17 cellular contexts compared by ENCODE assay signal in genomic region chrX:1099146-1099770, GRCh38.
A peak's percentile ranks its signal among the peaks of the same experiment; 100 is the strongest.
DNase-seq lines count a peak whose midpoint lies in the region; ATAC-seq, FAIRE-seq and TF ChIP-seq lines count a peak whose summit lies in the region.
"Had no signal": no experiment of that assay in that cellular context is flagged by ENCODE, and none has a peak within 500 bp of the region (broad histone marks: within the 10 kb centered on the region; RNA-seq: fewer than 3 reads in every experiment).

No MANE protein-coding gene starts in this region.

- ATAC-seq in GM23338 (no peak), HG03095 (IDR thresholded peaks at IDR 0.05; ENCODE audit: unreplicated experiment) (no peak)

- no peaks in the 10 kb centered on the region for H3K4me1 Mint-ChIP-seq in GM23338
- H3K4me1 Mint-ChIP-seq: CD14-positive monocyte had no signal

- no peaks in the 10 kb centered on the region for H3K79me2 ChIP-seq in GM23338 (replicated peaks; ENCODE audit: insufficient read depth)

- H3K36me3 Mint-ChIP-seq in GM23338 (ENCODE audit: low read depth), result peaks cover 33% of the 10 kb centered on the region
- H3K36me3 Mint-ChIP-seq: CD14-positive monocyte had no signal

- 84% methylated on average over 9 of the region's 9 CpGs for WGBS in sigmoid colon, 2 donors

- H2AFZ ChIP-seq in GM23338, result peak overlapping the region; percentile 52; the same call in 1 of the 2 replicates

- H3K27ac ChIP-seq in GM23338 (ENCODE audit: low read depth) (no peak overlapping the region), sigmoid colon (no peak overlapping the region)
- H3K27ac ChIP-seq: BLaER1, HL-60 had no signal

- intact Hi-C loops in sigmoid colon (cut with DNase I), result no loop called here

- H3F3A ChIP-seq in GM23338 (replicated peaks; ENCODE audit: low read depth), result no peaks in the 10 kb centered on the region

- H3K36me3 ChIP-seq in GM23338 (ENCODE audit: insufficient read depth) (no peaks in the 10 kb centered on the region), bronchial epithelial cell (ENCODE audit: control insufficient read depth, insufficient read depth, low read length) (no peaks in the 10 kb centered on the region), iPS-15b (ENCODE audit: control insufficient read depth, insufficient read depth, low read length) (no peaks in the 10 kb centered on the region), sigmoid colon (no peaks in the 10 kb centered on the region)
- H3K36me3 ChIP-seq: BLaER1 had no signal

- no peaks in the 10 kb centered on the region for H3K9me3 ChIP-seq in iPS-15b (ENCODE audit: control insufficient read depth, insufficient read depth, low read length)
- H3K9me3 ChIP-seq in sigmoid colon, result peaks cover 4 to 12% (median 10%) of the 10 kb centered on the region in 4 donors

- H3K9ac ChIP-seq in iPS-15b (ENCODE audit: low read depth, low read length), result peak overlapping the region; percentile 60
- H3K9ac ChIP-seq: BLaER1 had no signal

- no peak overlapping the region for H3K4me3 ChIP-seq in GM23338
- H3K4me3 ChIP-seq in bronchial epithelial cell (ENCODE audit: low read depth, low read length), result no peak overlapping the region
- H3K4me3 ChIP-seq in iPS-15b (ENCODE audit: low read depth, low read length), result no peak overlapping the region
- H3K4me3 ChIP-seq in sigmoid colon, result no peak overlapping the region
- H3K4me3 ChIP-seq: BLaER1 had no signal

- H3K9me3 Mint-ChIP-seq in GM23338, result peaks cover 19% of the 10 kb centered on the region

- H3K27me3 Mint-ChIP-seq in GM23338 (ENCODE audit: insufficient read depth, low read depth, poor library complexity), result peaks cover 5% of the 10 kb centered on the region

- no peaks in the 10 kb centered on the region for H3K27me3 ChIP-seq in GM23338 (ENCODE audit: insufficient read depth)
- H3K27me3 ChIP-seq in bronchial epithelial cell (ENCODE audit: control insufficient read depth, insufficient read depth, low read length), result no peaks in the 10 kb centered on the region
- no peaks in the 10 kb centered on the region for H3K27me3 ChIP-seq in iPS-15b (ENCODE audit: control insufficient read depth, insufficient read depth, low read length)
- peaks cover 0 to 19% (median 5%) of the 10 kb centered on the region in 3 donors for H3K27me3 ChIP-seq in sigmoid colon

- TF ChIP-seq EP300 in sigmoid colon (IDR thresholded peaks at IDR 0.05), result no peak

- 0 out of 2 replicates have a peak, but pooled peaks cover 2% of the 10 kb centered on the region for H3K9me2 ChIP-seq in GM23338 (ENCODE audit: insufficient read depth)

- TF ChIP-seq POLR2A in sigmoid colon (IDR thresholded peaks at IDR 0.05), result no peak

- H3K27ac Mint-ChIP-seq in GM23338, result no peak overlapping the region
- H3K27ac Mint-ChIP-seq: CD14-positive monocyte had no signal

- FAIRE-seq in bronchial epithelial cell (lab: Jason Lieb, UNC), result peak; percentile 36
- FAIRE-seq: G401.6, GM12892, GM18507 had no signal

- no peak for TF ChIP-seq CTCF in GM23338 (conservative IDR thresholded peaks at IDR 0.05; ENCODE audit: low read depth in 2 of 2)
- no peak for TF ChIP-seq CTCF in bronchial epithelial cell (IDR thresholded peaks at IDR 0.05; ENCODE audit: insufficient read depth, low read length, severe bottlenecking)
- TF ChIP-seq CTCF in sigmoid colon (IDR thresholded peaks at IDR 0.05), result no peak

- H4K20me1 ChIP-seq in GM23338 (replicated peaks; ENCODE audit: insufficient read depth), result no peaks in the 10 kb centered on the region
- H4K20me1 ChIP-seq: BLaER1 had no signal

- H3K4me1 ChIP-seq in GM23338 (ENCODE audit: insufficient read depth) (no peaks in the 10 kb centered on the region), iPS-15b (ENCODE audit: control insufficient read depth, insufficient read depth, low read length) (no peaks in the 10 kb centered on the region), sigmoid colon (no peaks in the 10 kb centered on the region)
- H3K4me1 ChIP-seq: BLaER1 had no signal

- H3K4me2 ChIP-seq in GM23338, result no peak overlapping the region
- H3K4me2 ChIP-seq: BLaER1 had no signal

- no peak overlapping the region for H3K4me3 Mint-ChIP-seq in GM23338
- H3K4me3 Mint-ChIP-seq: CD14-positive monocyte; CD4-positive, alpha-beta memory T cell had no signal

- no peak for DNase-seq in GM23338 (ENCODE audit: low spot score)
- DNase-seq in bronchial epithelial cell (ENCODE audit: low read depth), result no peak
- peak; percentile 36 for DNase-seq in sigmoid colon
- DNase-seq in D341Med (ENCODE audit: low spot score), result no peak
- no peak for DNase-seq in NCI-H1694 treated with DMSO at 0.1 percent for 48 hours (lab: John Stamatoyannopoulos, UW)
- DNase-seq: 8988T; CD4-positive, alpha-beta memory T cell; DMS53; HCEC 1CT had no signal

TF ChIP-seq in GM23338, 12 proteins besides CTCF, POLR2A, EP300 and RAD21 (continues in another document):
- TF ChIP-seq, protein P1, sequence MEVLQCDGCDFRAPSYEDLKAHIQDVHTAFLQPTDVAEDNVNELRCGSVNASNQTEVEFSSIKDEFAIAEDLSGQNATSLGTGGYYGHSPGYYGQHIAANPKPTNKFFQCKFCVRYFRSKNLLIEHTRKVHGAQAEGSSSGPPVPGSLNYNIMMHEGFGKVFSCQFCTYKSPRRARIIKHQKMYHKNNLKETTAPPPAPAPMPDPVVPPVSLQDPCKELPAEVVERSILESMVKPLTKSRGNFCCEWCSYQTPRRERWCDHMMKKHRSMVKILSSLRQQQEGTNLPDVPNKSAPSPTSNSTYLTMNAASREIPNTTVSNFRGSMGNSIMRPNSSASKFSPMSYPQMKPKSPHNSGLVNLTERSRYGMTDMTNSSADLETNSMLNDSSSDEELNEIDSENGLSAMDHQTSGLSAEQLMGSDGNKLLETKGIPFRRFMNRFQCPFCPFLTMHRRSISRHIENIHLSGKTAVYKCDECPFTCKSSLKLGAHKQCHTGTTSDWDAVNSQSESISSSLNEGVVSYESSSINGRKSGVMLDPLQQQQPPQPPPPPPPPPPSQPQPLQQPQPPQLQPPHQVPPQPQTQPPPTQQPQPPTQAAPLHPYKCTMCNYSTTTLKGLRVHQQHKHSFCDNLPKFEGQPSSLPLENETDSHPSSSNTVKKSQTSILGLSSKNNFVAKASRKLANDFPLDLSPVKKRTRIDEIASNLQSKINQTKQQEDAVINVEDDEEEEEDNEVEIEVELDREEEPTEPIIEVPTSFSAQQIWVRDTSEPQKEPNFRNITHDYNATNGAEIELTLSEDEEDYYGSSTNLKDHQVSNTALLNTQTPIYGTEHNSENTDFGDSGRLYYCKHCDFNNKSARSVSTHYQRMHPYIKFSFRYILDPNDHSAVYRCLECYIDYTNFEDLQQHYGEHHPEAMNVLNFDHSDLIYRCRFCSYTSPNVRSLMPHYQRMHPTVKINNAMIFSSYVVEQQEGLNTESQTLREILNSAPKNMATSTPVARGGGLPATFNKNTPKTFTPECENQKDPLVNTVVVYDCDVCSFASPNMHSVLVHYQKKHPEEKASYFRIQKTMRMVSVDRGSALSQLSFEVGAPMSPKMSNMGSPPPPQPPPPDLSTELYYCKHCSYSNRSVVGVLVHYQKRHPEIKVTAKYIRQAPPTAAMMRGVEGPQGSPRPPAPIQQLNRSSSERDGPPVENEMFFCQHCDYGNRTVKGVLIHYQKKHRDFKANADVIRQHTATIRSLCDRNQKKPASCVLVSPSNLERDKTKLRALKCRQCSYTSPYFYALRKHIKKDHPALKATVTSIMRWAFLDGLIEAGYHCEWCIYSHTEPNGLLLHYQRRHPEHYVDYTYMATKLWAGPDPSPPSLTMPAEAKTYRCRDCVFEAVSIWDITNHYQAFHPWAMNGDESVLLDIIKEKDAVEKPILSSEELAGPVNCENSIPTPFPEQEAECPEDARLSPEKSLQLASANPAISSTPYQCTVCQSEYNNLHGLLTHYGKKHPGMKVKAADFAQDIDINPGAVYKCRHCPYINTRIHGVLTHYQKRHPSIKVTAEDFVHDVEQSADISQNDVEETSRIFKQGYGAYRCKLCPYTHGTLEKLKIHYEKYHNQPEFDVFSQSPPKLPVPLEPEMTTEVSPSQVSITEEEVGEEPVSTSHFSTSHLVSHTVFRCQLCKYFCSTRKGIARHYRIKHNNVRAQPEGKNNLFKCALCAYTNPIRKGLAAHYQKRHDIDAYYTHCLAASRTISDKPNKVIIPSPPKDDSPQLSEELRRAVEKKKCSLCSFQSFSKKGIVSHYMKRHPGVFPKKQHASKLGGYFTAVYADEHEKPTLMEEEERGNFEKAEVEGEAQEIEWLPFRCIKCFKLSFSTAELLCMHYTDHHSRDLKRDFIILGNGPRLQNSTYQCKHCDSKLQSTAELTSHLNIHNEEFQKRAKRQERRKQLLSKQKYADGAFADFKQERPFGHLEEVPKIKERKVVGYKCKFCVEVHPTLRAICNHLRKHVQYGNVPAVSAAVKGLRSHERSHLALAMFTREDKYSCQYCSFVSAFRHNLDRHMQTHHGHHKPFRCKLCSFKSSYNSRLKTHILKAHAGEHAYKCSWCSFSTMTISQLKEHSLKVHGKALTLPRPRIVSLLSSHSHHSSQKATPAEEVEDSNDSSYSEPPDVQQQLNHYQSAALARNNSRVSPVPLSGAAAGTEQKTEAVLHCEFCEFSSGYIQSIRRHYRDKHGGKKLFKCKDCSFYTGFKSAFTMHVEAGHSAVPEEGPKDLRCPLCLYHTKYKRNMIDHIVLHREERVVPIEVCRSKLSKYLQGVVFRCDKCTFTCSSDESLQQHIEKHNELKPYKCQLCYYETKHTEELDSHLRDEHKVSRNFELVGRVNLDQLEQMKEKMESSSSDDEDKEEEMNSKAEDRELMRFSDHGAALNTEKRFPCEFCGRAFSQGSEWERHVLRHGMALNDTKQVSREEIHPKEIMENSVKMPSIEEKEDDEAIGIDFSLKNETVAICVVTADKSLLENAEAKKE (CRISPR knock-in tag; IDR thresholded peaks at IDR 0.05), result no peak
- TF ChIP-seq CREB1 (CRISPR knock-in tag; IDR thresholded peaks at IDR 0.05; ENCODE audit: low read depth) (no peak), POLR2AphosphoS5 (IDR thresholded peaks at IDR 0.05; ENCODE audit: low read depth) (no peak), NANOG (IDR thresholded peaks at IDR 0.05; ENCODE audit: borderline replicate concordance) (no peak)
- TF ChIP-seq, protein P2, sequence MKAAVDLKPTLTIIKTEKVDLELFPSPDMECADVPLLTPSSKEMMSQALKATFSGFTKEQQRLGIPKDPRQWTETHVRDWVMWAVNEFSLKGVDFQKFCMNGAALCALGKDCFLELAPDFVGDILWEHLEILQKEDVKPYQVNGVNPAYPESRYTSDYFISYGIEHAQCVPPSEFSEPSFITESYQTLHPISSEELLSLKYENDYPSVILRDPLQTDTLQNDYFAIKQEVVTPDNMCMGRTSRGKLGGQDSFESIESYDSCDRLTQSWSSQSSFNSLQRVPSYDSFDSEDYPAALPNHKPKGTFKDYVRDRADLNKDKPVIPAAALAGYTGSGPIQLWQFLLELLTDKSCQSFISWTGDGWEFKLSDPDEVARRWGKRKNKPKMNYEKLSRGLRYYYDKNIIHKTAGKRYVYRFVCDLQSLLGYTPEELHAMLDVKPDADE (IDR thresholded peaks at IDR 0.05), result no peak
